16 cellular contexts compared by ENCODE assay signal in genomic region chr16:56749806-56750491, GRCh38. TPM values are rescaled to one million over a fixed set of nuclear protein-coding genes. Genes with fewer than 3 reads are reported as not detected.
DNase-seq lines count a peak whose midpoint lies in the region; ATAC-seq, FAIRE-seq and TF ChIP-seq lines count a peak whose summit lies in the region.
"Had no signal": no experiment of that assay in that cellular context is flagged by ENCODE, and none has a peak within 500 bp of the region (broad histone marks: within the 10 kb centered on the region; RNA-seq: fewer than 3 reads in every experiment).

No MANE protein-coding gene starts in this region.

- no peaks in the 10 kb centered on the region for H4K20me1 ChIP-seq in Karpas-422 (ENCODE audit: insufficient read depth, low read depth, low read length)
- no peaks in the 10 kb centered on the region for H4K20me1 ChIP-seq in GM12878 (ENCODE audit: control insufficient read depth, insufficient read depth)

- H3K36me3 Mint-ChIP-seq in osteocyte (ENCODE audit: unreplicated experiment), result peaks cover 10% of the 10 kb centered on the region

- intact Hi-C loops in GM12878 (cut with micrococcal nuclease; ENCODE audit: unreplicated experiment), result no loop called here

- TF ChIP-seq EP300 in GM12878 (IDR thresholded peaks at IDR 0.05; ENCODE audit: borderline replicate concordance in 1 of 2, control insufficient read depth in 1 of 2, low read depth in 2 of 2, low read length in 2 of 2), result no peak

- no peak overlapping the region for H3K27ac ChIP-seq in Karpas-422 (ENCODE audit: low read length)
- no peak overlapping the region for H3K27ac ChIP-seq in GM12878 (ENCODE audit: control insufficient read depth, insufficient read depth)
- H3K27ac ChIP-seq: PC-9 had no signal

- FAIRE-seq in GM12878 (lab: Jason Lieb, UNC), result no peak
- no peak for FAIRE-seq in H54 (lab: Jason Lieb, UNC)

- RAD21 ChIA-PET in GM12878 (lab: Charles Lee; ENCODE audit: unreplicated experiment), result interaction anchor here (1.1 kb wide), 1 partner anchor 17 kb away, joined by 3 read pairs; no protein-coding TSS in a partner anchor

- H3K79me2 ChIP-seq in Karpas-422 (ENCODE audit: low read length) (peaks cover 100% of the 10 kb centered on the region), GM12878 (ENCODE audit: control insufficient read depth, insufficient read depth, low read length) (peaks cover 3% of the 10 kb centered on the region)

- DNase-seq in GF-D8 (lab: John Stamatoyannopoulos, UW) (peak; percentile 14), Karpas-422 (peak; percentile 49), GM12878 (ENCODE audit: low read depth, low spot score) (no peak), osteocyte (ENCODE audit: extremely low spot score, unreplicated experiment) (no peak), DMS 273 (lab: John Stamatoyannopoulos, UW; ENCODE audit: unreplicated experiment) (no peak), H54 (ENCODE audit: insufficient read length, low spot score) (no peak)
- DNase-seq: activated gamma-delta T cell; BE2C; effector CD4-positive, alpha-beta T cell; GOT3; hippocampal formation; NCI-H1930; NCI-H526; PC-9 had no signal

- no peak overlapping the region for H3K4me3 Mint-ChIP-seq in osteocyte (ENCODE audit: unreplicated experiment)
- H3K4me3 Mint-ChIP-seq: neural crest cell had no signal

- TF ChIP-seq POLR2A in GM12878 (IDR thresholded peaks at IDR 0.05; ENCODE audit: low read depth, low read length), result no peak
- TF ChIP-seq POLR2A in H54 (IDR thresholded peaks at IDR 0.05; ENCODE audit: low read depth, low read length), result no peak

- H2AFZ ChIP-seq in Karpas-422 (ENCODE audit: low read length) (no peak overlapping the region), GM12878 (ENCODE audit: control insufficient read depth, low read depth, low read length) (no peak overlapping the region)
- H2AFZ ChIP-seq: PC-9 had no signal

- peaks cover 8% of the 10 kb centered on the region; the same call in 1 of the 2 replicates for H3K9me3 ChIP-seq in Karpas-422 (ENCODE audit: low read length)
- H3K9me3 ChIP-seq in GM12878 (replicated peaks; ENCODE audit: control insufficient read depth, insufficient read depth, low read length), result peaks cover 12% of the 10 kb centered on the region
- H3K9me3 ChIP-seq: BE2C had no signal

- CTCF ChIA-PET in GM12878 (lab: Yijun Ruan, JAX), result interaction anchor here (1.1 to 1.9 kb wide), 2 partner anchors 11 to 15 kb away, joined by 4 to 6 read pairs; no protein-coding TSS in a partner anchor

- TF ChIP-seq CTCF in GM12878 (IDR thresholded peaks at IDR 0.05 in 2 of 3, conservative IDR thresholded peaks at IDR 0.05 in 1 of 3; ENCODE audit: control insufficient read depth in 2 of 3, extremely low read depth in 1 of 3, insufficient read depth in 1 of 3, low read depth in 3 of 3, low read length in 3 of 3) (no peak), osteocyte (IDR thresholded peaks at IDR 0.05) (no peak)

- 96% methylated on average over 2 of the region's 2 CpGs for WGBS in GM12878 (ENCODE audit: insufficient coverage, insufficient replicate concordance, low lambda C conversion rate, missing lambda C conversion rate)

- peaks cover 2% of the 10 kb centered on the region for H3K9me3 Mint-ChIP-seq in osteocyte (ENCODE audit: unreplicated experiment)

- BruUV-seq in GM12878 (replicated peaks; lab: Mats Ljungman, UMichigan), result TSS peak; percentile 28

- H3K27me3 ChIP-seq in Karpas-422 (ENCODE audit: low read length), result no peaks in the 10 kb centered on the region
- no peaks in the 10 kb centered on the region for H3K27me3 ChIP-seq in GM12878 (replicated peaks in 1 of 2; ENCODE audit: control insufficient read depth in 2 of 2, insufficient read depth in 2 of 2, low read length in 1 of 2)
- H3K27me3 ChIP-seq: BE2C had no signal

- H3K4me3 ChIP-seq in Karpas-422 (ENCODE audit: low read length) (no peak overlapping the region), GM12878 (no peak overlapping the region)
- H3K4me3 ChIP-seq: PC-9 had no signal

- H3K4me1 ChIP-seq in Karpas-422 (ENCODE audit: low read length), result peaks cover 8% of the 10 kb centered on the region; the same call in 1 of the 2 replicates
- H3K4me1 ChIP-seq in GM12878 (ENCODE audit: control insufficient read depth, insufficient read depth, low read length), result no peaks in the 10 kb centered on the region

- no peak for TF ChIP-seq RAD21 in GM12878 (IDR thresholded peaks at IDR 0.05; ENCODE audit: insufficient read depth, low read depth, low read length)

- H3K4me1 Mint-ChIP-seq in osteocyte (ENCODE audit: unreplicated experiment), result peaks cover 62% of the 10 kb centered on the region

- H3K36me3 ChIP-seq in Karpas-422 (ENCODE audit: insufficient read depth, low read length) (peaks cover 65% of the 10 kb centered on the region), GM12878 (ENCODE audit: control insufficient read depth in 2 of 2, insufficient read depth in 2 of 2, low read length in 1 of 2) (peaks cover 8 to 13% of the 10 kb centered on the region in 2 experiments; a peak in 3 of 4 replicates)

- ATAC-seq in GM12878 (no peak), HG03135 (IDR thresholded peaks at IDR 0.05; ENCODE audit: unreplicated experiment) (no peak)

- in situ Hi-C loops in GM12878 (cut with MboI), result no loop called here

- no peaks in the 10 kb centered on the region for H3K9me2 ChIP-seq in Karpas-422 (replicated peaks; ENCODE audit: insufficient read depth, low read length)

- SMC1A ChIA-PET in GM12878 (lab: Charles Lee; ENCODE audit: uncharacterized antibody, unreplicated experiment), result interaction anchor here (1.0 to 1.6 kb wide), 3 partner anchors 9 to 45 kb away, joined by 3 to 4 read pairs (median 3); no protein-coding TSS in a partner anchor

- no peaks in the 10 kb centered on the region for H3K27me3 Mint-ChIP-seq in osteocyte (ENCODE audit: unreplicated experiment)

- H3K4me2 ChIP-seq in Karpas-422 (ENCODE audit: low read depth, low read length, poor library complexity, severe bottlenecking) (no peak overlapping the region), GM12878 (ENCODE audit: control insufficient read depth, insufficient read depth) (no peak overlapping the region)
- H3K4me2 ChIP-seq: PC-9 had no signal

- peak overlapping the region; percentile 69 for H3K27ac Mint-ChIP-seq in osteocyte (ENCODE audit: unreplicated experiment)

- POLR2A ChIA-PET in GM12878 (lab: Charles Lee), result no interaction called here

- H3K9ac ChIP-seq in Karpas-422 (ENCODE audit: low read length) (no peak overlapping the region), GM12878 (ENCODE audit: control insufficient read depth, insufficient read depth, low read length) (no peak overlapping the region)

TF ChIP-seq in GM12878, 131 proteins besides CTCF, POLR2A, EP300 and RAD21:
- TF ChIP-seq BMI1 (IDR thresholded peaks at IDR 0.05; ENCODE audit: borderline replicate concordance), result no peak

RNA-seq across cellular contexts. Expression of gene NUP93, which starts 20.0 kb away (rescaled TPM):
- total RNA-seq in Karpas-422 (2014; rRNA removed; shearing (Covaris generic); ENCODE audit: low replicate concordance), result 112 and 116 TPM in 2 replicates
- total RNA-seq in GM12878 (2013; cell fraction: nucleolus; rRNA removed), result 95.5 and 105 TPM in 2 replicates
- total RNA-seq in GM12878 (2014; rRNA removed) (97.0 and 102 TPM in 2 replicates), GM12878 (2014; rRNA removed; fragmentation: Illumina TruSeq; extraction: Trizol) (97.2 and 103 TPM in 2 replicates), GM12878 (2021) (120 and 131 TPM in 2 replicates), osteocyte (81.7 and 85.1 TPM in 2 replicates)
- polyA plus RNA-seq in GM12878 (2011; ENCODE audit: low read depth), result 42.2 TPM
- polyA plus RNA-seq in GM12878 (2011; rRNA removed) (41.2 and 82.2 TPM in 2 replicates), GM12878 (2014; fragmentation: Illumina TruSeq; extraction: Trizol) (92.3 and 93.1 TPM in 2 replicates), GM12878 (2014; fragmentation: Nextera tagmentation; extraction: Ambion mirVana) (100 to 1,000 TPM in 1 of 2 experiments, 10 to 100 TPM in 1; 87.9 to 118 TPM), GM12878 (2014; rRNA removed) (104 and 116 TPM in 2 replicates), GM12878 (2016; fragmentation: Nextera tagmentation; extraction: Ambion mirVana) (100 to 1,000 TPM; 151 to 175 TPM)
- polyA plus RNA-seq in GM12878 (2011; cell fraction: cytosol; rRNA removed), result 87.7 and 91.7 TPM in 2 replicates
- polyA plus RNA-seq in GM12878 (2011; cell fraction: nucleus; rRNA removed), result 109 and 110 TPM in 2 replicates
- polyA plus RNA-seq in GM12878 (2012), result 38.1 and 47.2 TPM in 2 replicates
- polyA minus RNA-seq in GM12878 (2011; rRNA and poly(A)+ RNA removed), result 87.6 and 109 TPM in 2 replicates
- polyA minus RNA-seq in GM12878 (2011; cell fraction: cytosol; rRNA and poly(A)+ RNA removed), result 25.7 and 45.1 TPM in 2 replicates
- 29.1 and 56.7 TPM in 2 replicates for polyA minus RNA-seq in GM12878 (2011; cell fraction: nucleus; rRNA and poly(A)+ RNA removed)

Comparison
In these comparisons a context has a peak if more than half of its experiments do, and no peak if none do; other contexts are left out.
1. DNase-seq: peak in GF-D8 (single experiment) and Karpas-422 (single experiment); none in GM12878 (single experiment), osteocyte (single experiment), DMS 273 (single experiment) and H54 (single experiment).